26 cellular contexts compared by ENCODE assay signal in the genomic region with DNA sequence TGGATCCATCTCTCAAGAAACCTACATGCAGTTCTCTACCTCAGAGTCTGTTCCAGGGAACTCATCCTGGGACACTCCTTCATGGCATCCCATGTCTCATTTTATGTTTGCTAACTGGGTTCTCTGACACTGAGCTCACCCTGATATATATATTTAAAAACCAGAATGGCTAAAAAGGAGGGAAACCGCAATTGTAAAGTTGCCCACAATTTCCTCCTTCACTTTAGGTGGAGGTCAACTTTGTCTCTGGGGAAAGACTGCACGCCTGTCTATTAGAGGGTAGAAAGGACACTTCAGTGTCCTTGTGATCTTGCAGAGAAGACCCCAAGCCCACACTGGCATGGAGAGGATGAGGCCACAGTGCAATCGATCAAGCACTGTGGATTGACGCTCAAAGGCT.
"Had no signal": no experiment of that assay in that cellular context is flagged by ENCODE, and none has a peak within 500 bp of the region (broad histone marks: within the 10 kb centered on the region; RNA-seq: fewer than 3 reads in every experiment).

No MANE protein-coding gene starts in this region.

- H3K4me2 ChIP-seq: KMS-11 had no signal

- H3K4me3 ChIP-seq: adrenal gland, breast epithelium, colonic mucosa, SK-N-MC had no signal

- H3K27me3 ChIP-seq: colonic mucosa had no signal

- H3K4me1 ChIP-seq: adrenal gland, breast epithelium, colonic mucosa had no signal

- H3K27ac ChIP-seq: adrenal gland, breast epithelium, colonic mucosa, KMS-11, SK-N-MC, WERI-Rb-1 had no signal

- H3K9ac ChIP-seq: KMS-11 had no signal

- FAIRE-seq: RCC 7860 had no signal

- ATAC-seq: activated CD4-positive, alpha-beta T cell treated with anti-CD3 and anti-CD28 coated beads for 36 hours; activated T-cell treated with anti-CD3 and anti-CD28 coated beads, Interleukin-2, amount 50 U/mL, for 72 hours had no signal

- H3K36me3 ChIP-seq: adrenal gland, breast epithelium, colonic mucosa, WERI-Rb-1 had no signal

- H3K9me3 ChIP-seq: adrenal gland, colonic mucosa had no signal

- DNase-seq: activated CD4-positive, alpha-beta memory T cell treated with anti-CD3 and anti-CD28 coated beads, Interleukin-2, amount 10 ng/mL, durations not matched to agents 7 days and 5 days; activated CD4-positive, alpha-beta T cell treated with anti-CD3 and anti-CD28 coated beads for 36 hours; activated CD4-positive, alpha-beta T cell treated with anti-CD3 and anti-CD28 coated beads, Interleukin-2, amount 50 U/mL, for 1 hour; activated gamma-delta T cell treated with Interleukin-2 at 50 U/mL for 16 hours; activated naive CD4-positive, alpha-beta T cell treated with anti-CD3 and anti-CD28 coated beads, Interleukin-2, amount 10 ng/mL, durations not matched to agents 7 days and 5 days; activated naive CD8-positive, alpha-beta T cell treated with anti-CD3 and anti-CD28 coated beads for 36 hours; activated T-cell treated with anti-CD3 and anti-CD28 coated beads for 4 hours; activated T-cell treated with anti-CD3 and anti-CD28 coated beads, Interleukin-2, amount 50 U/mL, for 72 hours; adrenal gland; anterior cingulate cortex; caudate nucleus; colonic mucosa; NCI-H1092; NCI-H1417; NCI-H1930; NCI-H2171 treated with DMSO at 0.1 percent for 48 hours; NCI-H226; NCI-H526; NCI-H774; SHP77; T-helper 1 cell; WERI-Rb-1 had no signal
